In the genomic region with DNA sequence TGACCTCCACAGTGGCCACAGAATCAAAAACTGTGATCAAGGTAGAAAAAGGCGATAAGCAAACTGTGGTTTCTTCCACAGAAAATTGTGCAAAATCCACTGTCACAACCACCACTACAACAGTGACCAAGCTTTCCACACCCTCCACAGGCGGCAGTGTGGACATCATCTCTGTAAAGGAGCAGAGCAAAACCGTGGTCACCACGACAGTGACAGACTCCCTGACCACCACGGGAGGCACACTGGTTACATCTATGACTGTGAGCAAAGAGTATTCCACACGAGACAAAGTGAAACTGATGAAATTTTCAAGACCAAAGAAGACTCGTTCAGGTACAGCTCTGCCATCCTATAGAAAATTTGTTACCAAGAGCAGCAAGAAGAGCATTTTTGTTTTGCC, we compare ENCODE assay signal across 22 cellular contexts.
DNase-seq lines count a peak whose midpoint lies in the region; ATAC-seq, FAIRE-seq and TF ChIP-seq lines count a peak whose summit lies in the region.
"Had no signal": no experiment of that assay in that cellular context is flagged by ENCODE, and none has a peak within 500 bp of the region (broad histone marks: within the 10 kb centered on the region; RNA-seq: fewer than 3 reads in every experiment).

No MANE protein-coding gene starts in this region.

- H3K36me3 Mint-ChIP-seq in activated naive CD4-positive, alpha-beta T cell treated with anti-CD3 and anti-CD28 coated beads for 36 hours (ENCODE audit: low read depth): peaks cover 29% of the 10 kb centered on the region

- WGBS in K562 (ENCODE audit: insufficient coverage, low coverage, missing lambda C conversion rate): 79% methylated on average over 6 of the region's 7 CpGs

- peak overlapping the region; percentile 55 for H3K27ac ChIP-seq in VCaP
- H3K27ac ChIP-seq in K562 (ENCODE audit: extremely low read depth, low read depth, low read length): no peak overlapping the region
- peak overlapping the region; percentile 4 for H3K27ac ChIP-seq in neutrophil
- H3K27ac ChIP-seq: adrenal gland, brain microvascular endothelial cell, C4-2B, RWPE1, transverse colon had no signal

- peak; percentile 53 for ATAC-seq in K562
- ATAC-seq in GM19467 (IDR thresholded peaks at IDR 0.05; ENCODE audit: unreplicated experiment): no peak
- ATAC-seq in HG03039 (IDR thresholded peaks at IDR 0.05; ENCODE audit: unreplicated experiment): no peak
- ATAC-seq: T-helper 17 cell had no signal

- TF ChIP-seq RAD21 in K562 (CRISPR knock-in tag; conservative IDR thresholded peaks at IDR 0.05 in 1 of 2, IDR thresholded peaks at IDR 0.05 in 1 of 2): no peak

- H3K27me3 ChIP-seq in K562 (ENCODE audit: control insufficient read depth in 2 of 2, insufficient read depth in 2 of 2, low read length in 2 of 2) (no peaks in the 10 kb centered on the region), neutrophil (no peaks in the 10 kb centered on the region)
- H3K27me3 ChIP-seq: adrenal gland, brain microvascular endothelial cell, transverse colon had no signal

- no peaks in the 10 kb centered on the region for H4K20me1 ChIP-seq in K562 (replicated peaks; ENCODE audit: control insufficient read depth, insufficient read depth, low read length)

- H3K9me3 Mint-ChIP-seq in activated naive CD4-positive, alpha-beta T cell treated with anti-CD3 and anti-CD28 coated beads for 36 hours: no peaks in the 10 kb centered on the region
- H3K9me3 Mint-ChIP-seq: activated T-helper 2 cell treated with anti-CD3 and anti-CD28 coated beads, Interferon-gamma antibody, Interleukin-2, Interleukin-4, amounts not matched to agents 10 μg/mL and 5 μg/mL and 100 μg/mL, durations not matched to agents 14 hours and 24 hours and 36 hours had no signal

- no peak for TF ChIP-seq EP300 in K562 (IDR thresholded peaks at IDR 0.05; ENCODE audit: low read length)

- BruUV-seq in K562 (replicated peaks; lab: Mats Ljungman, UMichigan): no TSS peak

- POLR2A ChIA-PET in K562 (lab: Yijun Ruan, JAX): no interaction called here

- CTCF ChIA-PET in activated naive CD4-positive, alpha-beta T cell treated with anti-CD3 and anti-CD28 coated beads for 36 hours (lab: Charles Lee): no interaction called here
- CTCF ChIA-PET in K562 (lab: Yijun Ruan, JAX; ENCODE audit: low intra/inter-chr PET ratio): no interaction called here

- H2AFZ ChIP-seq in K562 (ENCODE audit: low read depth, low read length): no peak overlapping the region

- H3K9me1 ChIP-seq in K562 (ENCODE audit: control insufficient read depth, insufficient read depth, low read length): no peaks in the 10 kb centered on the region

- intact Hi-C loops in activated naive CD4-positive, alpha-beta T cell treated with anti-CD3 and anti-CD28 coated beads for 36 hours (cut with micrococcal nuclease): loop anchor here (5.0 kb wide), 1 partner anchor 50 kb away; no protein-coding TSS in a partner anchor
- intact Hi-C loops in K562 (cut with micrococcal nuclease): no loop called here

- no peak for FAIRE-seq in K562 (lab: Jason Lieb, UNC)

- TF ChIP-seq POLR2A in K562 (conservative IDR thresholded peaks at IDR 0.05): no peak

- peaks cover 18% of the 10 kb centered on the region for H3K4me1 Mint-ChIP-seq in activated naive CD4-positive, alpha-beta T cell treated with anti-CD3 and anti-CD28 coated beads for 36 hours (ENCODE audit: low read depth)

- H3K9me3 ChIP-seq in K562 (replicated peaks; ENCODE audit: control insufficient read depth, insufficient read depth, low read depth, low read length) (no peaks in the 10 kb centered on the region), neutrophil (no peaks in the 10 kb centered on the region)
- H3K9me3 ChIP-seq: adrenal gland, transverse colon had no signal

- H3K4me3 Mint-ChIP-seq in activated naive CD4-positive, alpha-beta T cell treated with anti-CD3 and anti-CD28 coated beads for 36 hours: no peak overlapping the region
- H3K4me3 Mint-ChIP-seq: T-helper 17 cell had no signal

- no peak overlapping the region for H3K4me2 ChIP-seq in K562 (ENCODE audit: insufficient read depth, low read length)
- H3K4me2 ChIP-seq: smooth muscle cell had no signal

- H3K4me3 ChIP-seq in K562: no peak overlapping the region
- no peak overlapping the region for H3K4me3 ChIP-seq in neutrophil (ENCODE audit: low read depth in 1 of 2, low read length in 1 of 2)
- H3K4me3 ChIP-seq: adrenal gland, lung, smooth muscle cell, transverse colon had no signal

- no peak overlapping the region for H3K27ac Mint-ChIP-seq in activated naive CD4-positive, alpha-beta T cell treated with anti-CD3 and anti-CD28 coated beads for 36 hours
- H3K27ac Mint-ChIP-seq: activated T-helper 2 cell treated with anti-CD3 and anti-CD28 coated beads, Interferon-gamma antibody, Interleukin-2, Interleukin-4, amounts not matched to agents 10 μg/mL and 5 μg/mL and 100 μg/mL, durations not matched to agents 14 hours and 24 hours and 36 hours; T-helper 17 cell had no signal

- H3K79me2 ChIP-seq in K562 (ENCODE audit: control insufficient read depth, insufficient read depth, low read length): no peaks in the 10 kb centered on the region

- H3K27me3 Mint-ChIP-seq in activated naive CD4-positive, alpha-beta T cell treated with anti-CD3 and anti-CD28 coated beads for 36 hours (ENCODE audit: low read depth): no peaks in the 10 kb centered on the region
- H3K27me3 Mint-ChIP-seq: T-helper 17 cell had no signal

- TF ChIP-seq CTCF in VCaP (conservative IDR thresholded peaks at IDR 0.05) (no peak), K562 (IDR thresholded peaks at IDR 0.05 in 2 of 3, conservative IDR thresholded peaks at IDR 0.05 in 1 of 3; ENCODE audit: insufficient read depth in 2 of 3, low read depth in 1 of 3, low read length in 3 of 3) (no peak), neutrophil (IDR thresholded peaks at IDR 0.05) (no peak)

- peak; percentile 8 for DNase-seq in activated naive CD4-positive, alpha-beta T cell treated with anti-CD3 and anti-CD28 coated beads for 36 hours
- DNase-seq in activated naive CD4-positive, alpha-beta T cell treated with Interleukin-2 at 50 U/mL for 16 hours: no peak
- no peak for DNase-seq in K562 (ENCODE audit: extremely low read depth in 1 of 4, low spot score in 3 of 4)
- DNase-seq: adrenal gland; brain microvascular endothelial cell; effector CD4-positive, alpha-beta T cell; head of caudate nucleus; NCI-H1417 treated with DMSO at 0.1 percent for 48 hours; NCI-H82; nucleus accumbens; stimulated activated CD4-positive, alpha-beta T cell treated with anti-CD3 and anti-CD28 coated beads, Interleukin-4, amount 100 ng/mL, for 1 hour; T-helper 17 cell; transverse colon had no signal

- no peak overlapping the region for H3K9ac ChIP-seq in K562 (ENCODE audit: insufficient read depth in 1 of 2, low read depth in 2 of 2, low read length in 2 of 2)

- in situ Hi-C loops in K562 (cut with MboI): no loop called here

- H3K36me3 ChIP-seq in K562 (ENCODE audit: control insufficient read depth, insufficient read depth, low read length) (peaks cover 59% of the 10 kb centered on the region), neutrophil (peaks cover 74% of the 10 kb centered on the region)

- no peaks in the 10 kb centered on the region for H3K4me1 ChIP-seq in K562 (replicated peaks in 1 of 2; ENCODE audit: control insufficient read depth in 2 of 2, insufficient read depth in 2 of 2, low read length in 2 of 2)
- H3K4me1 ChIP-seq in neutrophil (ENCODE audit: control insufficient read depth in 1 of 2, insufficient read depth in 1 of 2, low read depth in 1 of 2, low read length in 1 of 2): no peaks in the 10 kb centered on the region
- H3K4me1 ChIP-seq: transverse colon had no signal

TF ChIP-seq in K562, 482 proteins besides CTCF, POLR2A, EP300 and RAD21 (continues in another document):
- TF ChIP-seq ZNF217 (CRISPR knock-in tag; IDR thresholded peaks at IDR 0.05) (no peak), ZNF766 (CRISPR knock-in tag; conservative IDR thresholded peaks at IDR 0.05) (no peak), TEAD1 (CRISPR knock-in tag; IDR thresholded peaks at IDR 0.05) (no peak), ZNF785 (CRISPR knock-in tag; IDR thresholded peaks at IDR 0.05) (no peak), RBBP5 (IDR thresholded peaks at IDR 0.05; ENCODE audit: borderline replicate concordance, insufficient read depth, low read length, poor library complexity, severe bottlenecking) (no peak), RBFOX2 (IDR thresholded peaks at IDR 0.05; ENCODE audit: low read depth, low read length) (no peak), NONO (IDR thresholded peaks at IDR 0.05; ENCODE audit: low read depth in 2 of 2, low read length in 1 of 2) (no peak), CHD1 (IDR thresholded peaks at IDR 0.05; ENCODE audit: low read length) (no peak), XRCC5 (IDR thresholded peaks at IDR 0.05; ENCODE audit: low read depth, low read length) (no peak)
- TF ChIP-seq, protein P1, sequence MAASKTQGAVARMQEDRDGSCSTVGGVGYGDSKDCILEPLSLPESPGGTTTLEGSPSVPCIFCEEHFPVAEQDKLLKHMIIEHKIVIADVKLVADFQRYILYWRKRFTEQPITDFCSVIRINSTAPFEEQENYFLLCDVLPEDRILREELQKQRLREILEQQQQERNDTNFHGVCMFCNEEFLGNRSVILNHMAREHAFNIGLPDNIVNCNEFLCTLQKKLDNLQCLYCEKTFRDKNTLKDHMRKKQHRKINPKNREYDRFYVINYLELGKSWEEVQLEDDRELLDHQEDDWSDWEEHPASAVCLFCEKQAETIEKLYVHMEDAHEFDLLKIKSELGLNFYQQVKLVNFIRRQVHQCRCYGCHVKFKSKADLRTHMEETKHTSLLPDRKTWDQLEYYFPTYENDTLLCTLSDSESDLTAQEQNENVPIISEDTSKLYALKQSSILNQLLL (CRISPR knock-in tag; IDR thresholded peaks at IDR 0.05; ENCODE audit: borderline replicate concordance): no peak
- TF ChIP-seq, protein P2, sequence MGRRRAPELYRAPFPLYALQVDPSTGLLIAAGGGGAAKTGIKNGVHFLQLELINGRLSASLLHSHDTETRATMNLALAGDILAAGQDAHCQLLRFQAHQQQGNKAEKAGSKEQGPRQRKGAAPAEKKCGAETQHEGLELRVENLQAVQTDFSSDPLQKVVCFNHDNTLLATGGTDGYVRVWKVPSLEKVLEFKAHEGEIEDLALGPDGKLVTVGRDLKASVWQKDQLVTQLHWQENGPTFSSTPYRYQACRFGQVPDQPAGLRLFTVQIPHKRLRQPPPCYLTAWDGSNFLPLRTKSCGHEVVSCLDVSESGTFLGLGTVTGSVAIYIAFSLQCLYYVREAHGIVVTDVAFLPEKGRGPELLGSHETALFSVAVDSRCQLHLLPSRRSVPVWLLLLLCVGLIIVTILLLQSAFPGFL (CRISPR knock-in tag; IDR thresholded peaks at IDR 0.05): no peak
